7 cellular contexts compared by ENCODE assay signal in genomic region chr1:115620950-115621349, GRCh38.
"Had no signal": no experiment of that assay in that cellular context is flagged by ENCODE, and none has a peak within 500 bp of the region (broad histone marks: within the 10 kb centered on the region; RNA-seq: fewer than 3 reads in every experiment).

No MANE protein-coding gene starts in this region.

- H3K4me3 ChIP-seq: GM12878 had no signal

- DNase-seq: GDM1, GF-D8 had no signal

- FAIRE-seq: GM12878, GM12891, GM12892, GM18507, GM19239 had no signal

- ATAC-seq: GM12878 had no signal
